ENCODE assay signal across 9 cellular contexts in genomic region chr3:50268703-50269451, GRCh38. TPM values are rescaled to one million over a fixed set of nuclear protein-coding genes. Genes with fewer than 3 reads are reported as not detected.
DNase-seq lines count a peak whose midpoint lies in the region; ATAC-seq, FAIRE-seq and TF ChIP-seq lines count a peak whose summit lies in the region.
"Had no signal": no experiment of that assay in that cellular context is flagged by ENCODE, and none has a peak within 500 bp of the region (broad histone marks: within the 10 kb centered on the region; RNA-seq: fewer than 3 reads in every experiment).

Gene SEMA3B, plus strand, starts transcription at chr3:50269147. Its CDS starts 94 bp downstream, at chr3:50269241.

- H3K79me2 ChIP-seq in astrocyte (ENCODE audit: insufficient read depth, low read length): no peaks in the 10 kb centered on the region
- H3K79me2 ChIP-seq in smooth muscle cell (ENCODE audit: low read depth): no peaks in the 10 kb centered on the region

- H4K20me1 ChIP-seq in astrocyte (ENCODE audit: insufficient read depth, low read length) (no peaks in the 10 kb centered on the region), smooth muscle cell (ENCODE audit: low read depth) (no peaks in the 10 kb centered on the region)

- H2AFZ ChIP-seq in astrocyte (ENCODE audit: low read depth, low read length) (no peak within 1 kb of the TSS), smooth muscle cell (ENCODE audit: low read depth) (no peak within 1 kb of the TSS)

- H3K4me2 ChIP-seq in astrocyte (ENCODE audit: low read length) (peak within 1 kb of the TSS; percentile 26), smooth muscle cell (peak within 1 kb of the TSS; percentile 94)

- H3K27ac Mint-ChIP-seq in astrocyte (ENCODE audit: unreplicated experiment): peak within 1 kb of the TSS; percentile 27

- H3K27ac ChIP-seq in astrocyte (ENCODE audit: low read depth, low read length) (no peak within 1 kb of the TSS), smooth muscle cell (ENCODE audit: low read depth) (peak within 1 kb of the TSS; percentile 67)

- peaks cover 2% of the 10 kb centered on the region for H3K36me3 Mint-ChIP-seq in astrocyte (ENCODE audit: low read depth, unreplicated experiment)

- H3K36me3 ChIP-seq in astrocyte (ENCODE audit: insufficient read depth, low read length) (no peaks in the 10 kb centered on the region), smooth muscle cell (ENCODE audit: low read depth) (no peaks in the 10 kb centered on the region)

- H3K4me3 Mint-ChIP-seq in astrocyte (ENCODE audit: unreplicated experiment): no peak within 1 kb of the TSS

- 54% methylated on average over 21 of the region's 21 CpGs for WGBS in smooth muscle cell (ENCODE audit: low lambda C conversion rate)

- H3K4me1 ChIP-seq in astrocyte (ENCODE audit: insufficient read depth, low read length) (peaks cover 42% of the 10 kb centered on the region), smooth muscle cell (ENCODE audit: low read depth) (peaks cover 49% of the 10 kb centered on the region)

- no peaks in the 10 kb centered on the region for H3K9me3 Mint-ChIP-seq in astrocyte (ENCODE audit: unreplicated experiment)

- H3K9me3 ChIP-seq in astrocyte (ENCODE audit: insufficient read depth, low read depth, low read length) (no peaks in the 10 kb centered on the region), smooth muscle cell (replicated peaks; ENCODE audit: low read depth) (no peaks in the 10 kb centered on the region)

- peaks cover 5% of the 10 kb centered on the region for H3K27me3 Mint-ChIP-seq in astrocyte (ENCODE audit: low read depth, unreplicated experiment)

- TF ChIP-seq CTCF in astrocyte (IDR thresholded peaks at IDR 0.05; ENCODE audit: insufficient read depth, low read depth, low read length): no peak
- TF ChIP-seq CTCF in smooth muscle cell (IDR thresholded peaks at IDR 0.05; ENCODE audit: borderline replicate concordance, insufficient read depth, poor library complexity, severe bottlenecking): no peak

- H3K27me3 ChIP-seq in astrocyte (ENCODE audit: insufficient read depth, low read length): peaks cover 8% of the 10 kb centered on the region
- H3K27me3 ChIP-seq in smooth muscle cell (ENCODE audit: low read depth): peaks cover 9% of the 10 kb centered on the region

- DNase-seq in H54 (ENCODE audit: insufficient read length, low spot score) (peak; percentile 91), astrocyte (ENCODE audit: low read depth) (no peak), iPS-NIHi11 (ENCODE audit: low spot score) (peak; percentile 57), smooth muscle cell (lab: John Stamatoyannopoulos, UW; ENCODE audit: unreplicated experiment) (no peak), UCSD-AML1 (lab: John Stamatoyannopoulos, UW; ENCODE audit: unreplicated experiment) (no peak)
- no peak for DNase-seq in effector CD8-positive, alpha-beta T cell (lab: John Stamatoyannopoulos, UW)
- DNase-seq: stimulated activated CD8-positive, alpha-beta memory T cell treated with anti-CD3 and anti-CD28 coated beads, Interleukin-4, amount 100 ng/mL, for 48 hours had no signal

- FAIRE-seq in H54 (lab: Jason Lieb, UNC) (no peak), astrocyte (lab: Jason Lieb, UNC) (no peak)

- H3K4me1 Mint-ChIP-seq in astrocyte (ENCODE audit: low read depth, unreplicated experiment): peaks cover 33% of the 10 kb centered on the region

- no peak for TF ChIP-seq POLR2A in H54 (IDR thresholded peaks at IDR 0.05; ENCODE audit: low read depth, low read length)

- ATAC-seq in HG02885 (IDR thresholded peaks at IDR 0.05; ENCODE audit: poor library complexity, unreplicated experiment) (no peak), HG02588 (IDR thresholded peaks at IDR 0.05; ENCODE audit: unreplicated experiment) (no peak)

- H3F3A ChIP-seq in smooth muscle cell (ENCODE audit: low read depth): peaks cover 15% of the 10 kb centered on the region

- H3K9ac ChIP-seq in astrocyte (ENCODE audit: low read length): no peak within 1 kb of the TSS
- peak within 1 kb of the TSS; percentile 48 for H3K9ac ChIP-seq in smooth muscle cell (ENCODE audit: low read depth)

- H3K4me3 ChIP-seq in astrocyte (ENCODE audit: insufficient read depth, low read depth, low read length) (no peak within 1 kb of the TSS), smooth muscle cell (peak within 1 kb of the TSS; percentile 27)

RNA-seq across cellular contexts. Expression of gene SEMA3B, which starts in this region (rescaled TPM):
- total RNA-seq in astrocyte: 4.9 and 5.9 TPM in 2 replicates
- total RNA-seq in smooth muscle cell: 26.8 and 48.3 TPM in 2 replicates
- 26.3 and 70.7 TPM in 2 replicates for polyA plus RNA-seq in smooth muscle cell

Comparison
In these comparisons a context has a peak if more than half of its experiments do, and no peak if none do; other contexts are left out.
1. DNase-seq: peak in H54 (single experiment) and iPS-NIHi11 (single experiment); none in astrocyte (single experiment), smooth muscle cell (single experiment), effector CD8-positive, alpha-beta T cell (single experiment) and UCSD-AML1 (single experiment).